ENCODE assay signal across 10 cellular contexts in the genomic region with DNA sequence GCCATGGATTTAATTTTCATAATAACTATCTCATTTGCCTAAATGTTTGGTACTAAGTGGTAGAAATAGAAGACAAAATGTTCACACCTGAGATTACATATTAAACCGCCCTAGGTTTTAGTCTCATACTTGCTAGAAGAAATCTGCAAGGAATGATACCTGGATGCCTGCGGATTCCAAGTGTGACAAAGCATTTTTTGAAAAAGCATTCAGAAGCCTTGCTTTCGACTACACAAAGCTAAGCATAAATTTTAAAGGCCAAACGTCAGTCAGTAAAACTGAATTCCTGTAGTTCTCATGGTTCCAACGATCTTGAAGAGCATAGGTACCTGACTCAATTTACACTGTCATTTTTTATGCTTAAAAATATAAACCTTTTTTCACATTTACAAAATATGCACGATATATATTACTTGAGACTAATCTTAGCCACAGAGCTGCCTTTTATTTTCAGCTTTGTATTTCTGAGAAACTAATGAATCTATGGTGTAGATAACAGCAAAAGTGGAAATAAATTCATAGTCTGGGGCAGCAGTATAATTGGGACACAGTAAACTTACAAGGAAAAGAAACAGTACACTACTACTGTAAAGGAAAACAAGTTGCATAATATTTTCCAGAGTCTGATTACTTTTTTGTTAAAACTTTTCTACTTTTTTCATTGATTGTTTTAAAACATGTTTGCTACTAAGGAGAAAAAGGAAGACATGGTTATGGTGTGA. TPM values are rescaled to one million over a fixed set of nuclear protein-coding genes. Genes with fewer than 3 reads are reported as not detected.
DNase-seq lines count a peak whose midpoint lies in the region; ATAC-seq lines count a peak whose summit lies in the region.
"Had no signal": no experiment of that assay in that cellular context is flagged by ENCODE, and none has a peak within 500 bp of the region (broad histone marks: within the 10 kb centered on the region; RNA-seq: fewer than 3 reads in every experiment).

No MANE protein-coding gene starts in this region.

- H3K4me1 ChIP-seq in right cardiac atrium (ENCODE audit: control insufficient read depth, insufficient read depth, low read length): peaks cover 2% of the 10 kb centered on the region
- peaks cover 10% of the 10 kb centered on the region for H3K4me1 ChIP-seq in mononuclear cell (ENCODE audit: insufficient read depth, low read length)

- 75% methylated on average over 6 of the region's 6 CpGs for WGBS in right cardiac atrium

- no peaks in the 10 kb centered on the region for H3K9me3 Mint-ChIP-seq in activated naive CD8-positive, alpha-beta T cell (ENCODE audit: low read depth)

- intact Hi-C loops in right cardiac atrium (cut with DNase I): no loop called here
- intact Hi-C loops in Right ventricle myocardium inferior (cut with DNase I): no loop called here

- H3K4me3 Mint-ChIP-seq in activated naive CD8-positive, alpha-beta T cell: peak overlapping the region; percentile 95

- H3K36me3 Mint-ChIP-seq in activated naive CD8-positive, alpha-beta T cell: no peaks in the 10 kb centered on the region

- H3K4me3 ChIP-seq in right cardiac atrium (ENCODE audit: low read length) (peak overlapping the region; percentile 34), mononuclear cell (ENCODE audit: low read length) (peak overlapping the region; percentile 62)

- no peak overlapping the region for H3K27ac ChIP-seq in right cardiac atrium (ENCODE audit: low read length)

- peak overlapping the region; percentile 93 for H3K27ac Mint-ChIP-seq in activated naive CD8-positive, alpha-beta T cell

- ATAC-seq in right cardiac atrium (no peak), Right ventricle myocardium inferior (no peak), HG02759 (IDR thresholded peaks at IDR 0.05; ENCODE audit: unreplicated experiment) (no peak)

- peaks cover 21% of the 10 kb centered on the region for H3K4me1 Mint-ChIP-seq in activated naive CD8-positive, alpha-beta T cell (ENCODE audit: low read depth)

- H3K27me3 ChIP-seq in right cardiac atrium (ENCODE audit: control insufficient read depth, insufficient read depth): peaks cover 3% of the 10 kb centered on the region
- H3K27me3 ChIP-seq in mononuclear cell (ENCODE audit: insufficient read depth, low read length): no peaks in the 10 kb centered on the region

- DNase-seq in right cardiac atrium: no peak
- DNase-seq in Right ventricle myocardium inferior (ENCODE audit: missing footprints): no peak
- no peak for DNase-seq in NCI-H2227 (lab: John Stamatoyannopoulos, UW; ENCODE audit: unreplicated experiment)
- DNase-seq in hypothalamus (lab: John Stamatoyannopoulos, UW): no peak
- DNase-seq in foreskin melanocyte: no peak
- DNase-seq: NCI-H510A treated with DMSO at 0.1 percent for 48 hours had no signal

- H3K27me3 Mint-ChIP-seq in activated naive CD8-positive, alpha-beta T cell: no peaks in the 10 kb centered on the region

- no peaks in the 10 kb centered on the region for H3K9me3 ChIP-seq in right cardiac atrium (ENCODE audit: control insufficient read depth, low read length)
- no peaks in the 10 kb centered on the region for H3K9me3 ChIP-seq in mononuclear cell (ENCODE audit: low read depth, low read length)

RNA-seq across cellular contexts. Expression of a gene that starts 1.2 kb away (rescaled TPM):
- total RNA-seq in right cardiac atrium (not detected), Right ventricle myocardium inferior (not detected), mononuclear cell (0.21 TPM)
- not detected for polyA plus RNA-seq in right cardiac atrium
- total RNA-seq: H7 had no signal

RNA-seq across cellular contexts. Expression of a gene that starts 28.5 kb away (rescaled TPM):
- total RNA-seq in right cardiac atrium (10 to 100 TPM; 15.9 to 33.0 (median 24.4) TPM), Right ventricle myocardium inferior (26.4 TPM), mononuclear cell (899 TPM)
- 3.2 TPM for polyA plus RNA-seq in right cardiac atrium

Comparison
In these comparisons a context has a peak if more than half of its experiments do, and no peak if none do; other contexts are left out.
1. RNA of a gene that starts 28.5 kb away (total RNA-seq): 899 TPM in mononuclear cell (single experiment); 26.4 TPM in Right ventricle myocardium inferior (single experiment) and 15.9 to 33.0 TPM in right cardiac atrium; every median in the first group is over 10 times any median in the second.